ENCODE assay signal across 31 cellular contexts in genomic region chr22:18990355-18991137, GRCh38. TPM values are rescaled to one million over a fixed set of nuclear protein-coding genes. Genes with fewer than 3 reads are reported as not detected.
"Had no signal": no experiment of that assay in that cellular context is flagged by ENCODE, and none has a peak within 500 bp of the region (broad histone marks: within the 10 kb centered on the region; RNA-seq: fewer than 3 reads in every experiment).

No MANE protein-coding gene starts in this region.

- H3K9me3 ChIP-seq: ascending aorta, breast epithelium, esophagus squamous epithelium had no signal

- H3K4me3 ChIP-seq: ascending aorta, breast epithelium, cardiac muscle cell, esophagus squamous epithelium had no signal

- H3K27me3 ChIP-seq: ascending aorta, cardiac muscle cell had no signal

- DNase-seq: activated CD4-positive, alpha-beta memory T cell treated with anti-CD3 and anti-CD28 coated beads for 36 hours; activated CD4-positive, alpha-beta T cell treated with anti-CD3 and anti-CD28 coated beads for 36 hours; activated CD4-positive, alpha-beta T cell treated with anti-CD3 and anti-CD28 coated beads, Interleukin-2, amount 10 ng/mL, durations not matched to agents 24 days and 14 days; activated CD4-positive, CD25-positive, alpha-beta regulatory T cell; activated CD4-positive, CD25-positive, alpha-beta regulatory T cell treated with anti-CD3 and anti-CD28 coated beads, Interleukin-2, amount 50 U/mL, for 72 hours; activated CD8-positive, alpha-beta memory T cell treated with anti-CD3 and anti-CD28 coated beads, Interleukin-2, amount 10 ng/mL, durations not matched to agents 7 days and 5 days; activated CD8-positive, alpha-beta memory T cell treated with anti-CD3 and anti-CD28 coated beads, Interleukin-2, amount 50 U/mL, for 4 hours; activated CD8-positive, alpha-beta T cell treated with anti-CD3 and anti-CD28 coated beads, Interleukin-2, amount 10 ng/mL, durations not matched to agents 7 days and 5 days; activated effector memory CD4-positive, alpha-beta T cell treated with anti-CD3 and anti-CD28 coated beads, Interleukin-2, amount 50 U/mL, for 16 hours; activated naive CD4-positive, alpha-beta T cell; activated naive CD4-positive, alpha-beta T cell treated with anti-CD3 and anti-CD28 coated beads, Interleukin-2, amount 10 ng/mL, durations not matched to agents 7 days and 5 days; activated naive CD8-positive, alpha-beta T cell treated with anti-CD3 and anti-CD28 coated beads, Interleukin-2, amount 10 ng/mL, durations not matched to agents 7 days and 5 days; activated T-cell treated with anti-CD3 and anti-CD28 coated beads, Interleukin-2, amount 50 U/mL, for 1 hour; activated T-cell treated with anti-CD3 and anti-CD28 coated beads, Interleukin-2, amount 50 U/mL, for 48 hours; central memory CD4-positive, alpha-beta T cell; cerebellar nuclear complex; cortex of kidney; effector CD8-positive, alpha-beta T cell; esophagus squamous epithelium; T-helper 2 cell had no signal

- H3K36me3 ChIP-seq: ascending aorta, breast epithelium, cardiac muscle cell, esophagus squamous epithelium had no signal

- H3K4me1 ChIP-seq: ascending aorta, breast epithelium, esophagus squamous epithelium had no signal

- ATAC-seq: activated CD4-positive, alpha-beta T cell treated with anti-CD3 and anti-CD28 coated beads for 36 hours; activated CD8-positive, alpha-beta memory T cell treated with anti-CD3 and anti-CD28 coated beads, Interleukin-2, amount 10 ng/mL, durations not matched to agents 7 days and 5 days; activated CD8-positive, alpha-beta T cell treated with anti-CD3 and anti-CD28 coated beads, Interleukin-2, amount 10 ng/mL, durations not matched to agents 7 days and 5 days; activated naive CD4-positive, alpha-beta T cell treated with anti-CD3 and anti-CD28 coated beads, Interleukin-2, amount 50 U/mL, for 72 hours had no signal

- H3K27ac ChIP-seq: ascending aorta, breast epithelium, cardiac muscle cell, epithelial cell of prostate, esophagus squamous epithelium had no signal

- FAIRE-seq: endometrium, endothelial cell of umbilical vein, frontal cortex had no signal

RNA-seq across cellular contexts. Expression of gene PRODH, which starts 54.5 kb away (rescaled TPM):
- total RNA-seq: activated CD4-positive, alpha-beta T cell treated with anti-CD3 and anti-CD28 coated beads for 36 hours; activated CD8-positive, alpha-beta T cell treated with anti-CD3 and anti-CD28 coated beads, Interleukin-2, amount 10 ng/mL, durations not matched to agents 7 days and 5 days; dermis microvascular lymphatic vessel endothelial cell; endothelial cell of umbilical vein; fibroblast of lung; fibroblast of villous mesenchyme had no signal
- polyA plus RNA-seq: endothelial cell of umbilical vein had no signal
